ENCODE assay signal across 18 cellular contexts in the genomic region with DNA sequence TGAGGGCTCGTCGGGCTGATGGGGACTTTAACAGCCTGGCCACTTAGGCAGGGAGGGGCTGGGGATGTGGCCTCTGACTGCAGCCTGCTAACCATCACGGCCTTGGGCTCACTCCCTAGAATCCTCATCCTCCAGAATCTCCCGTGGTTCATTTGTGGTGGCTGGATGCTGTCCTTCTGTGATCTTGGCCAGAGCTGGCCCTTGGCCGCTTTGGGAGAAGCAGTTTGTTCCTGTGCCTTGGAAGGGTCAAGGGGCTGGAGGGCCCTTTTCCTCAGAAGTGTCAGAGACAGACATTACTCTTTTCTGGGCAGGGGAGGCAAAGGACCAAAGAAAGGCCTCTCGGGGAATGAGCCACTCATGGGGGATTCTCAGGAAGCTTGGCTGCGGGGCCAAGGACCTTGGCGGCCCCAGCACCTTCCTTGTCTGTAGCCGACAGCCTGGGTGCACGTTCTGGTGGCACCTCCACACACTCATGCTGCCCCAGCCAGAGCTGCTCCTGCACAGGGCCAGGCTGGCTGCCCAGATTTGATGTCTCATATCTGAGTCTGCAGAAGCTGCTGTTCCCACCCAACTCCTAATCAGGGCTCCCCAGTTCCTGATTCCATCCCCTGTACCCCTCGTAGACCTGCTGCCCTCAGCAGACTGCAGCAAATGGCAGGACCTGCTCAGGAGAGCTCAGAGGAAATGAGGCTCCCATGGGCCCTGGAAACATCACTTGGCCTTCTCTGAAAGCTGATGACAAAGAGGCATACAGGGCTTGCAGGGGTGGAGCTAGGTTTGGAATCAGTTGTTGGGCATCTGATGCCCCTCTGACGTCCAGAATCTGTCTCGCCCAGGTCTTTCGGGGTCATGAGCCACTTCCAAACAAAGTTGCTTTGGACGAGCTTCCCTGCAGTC.
DNase-seq lines count a peak whose midpoint lies in the region; ATAC-seq, FAIRE-seq and TF ChIP-seq lines count a peak whose summit lies in the region.
"Had no signal": no experiment of that assay in that cellular context is flagged by ENCODE, and none has a peak within 500 bp of the region (broad histone marks: within the 10 kb centered on the region; RNA-seq: fewer than 3 reads in every experiment).

No MANE protein-coding gene starts in this region.

- peak overlapping the region; percentile 22 for H2BK15ac ChIP-seq in neuronal stem cell (ENCODE audit: low read length)

- H3K14ac ChIP-seq in neuronal stem cell (ENCODE audit: low read length), result peak overlapping the region; percentile 42

- H3K4me2 ChIP-seq in neuronal stem cell (ENCODE audit: insufficient read depth, low read length, poor library complexity, severe bottlenecking), result no peak overlapping the region
- H3K4me2 ChIP-seq: A549 had no signal

- H3K4ac ChIP-seq in neuronal stem cell (ENCODE audit: low read length), result no peak overlapping the region

- H2BK12ac ChIP-seq in neuronal stem cell (ENCODE audit: low read length), result no peak overlapping the region

- H3K4me3 ChIP-seq in bronchial epithelial cell (ENCODE audit: low read depth, low read length) (no peak overlapping the region), neuronal stem cell (ENCODE audit: low read length in 2 of 2) (no peak overlapping the region)
- H3K4me3 ChIP-seq: A549 had no signal

- H3K4me1 ChIP-seq in neuronal stem cell (ENCODE audit: control insufficient read depth in 2 of 2, insufficient read depth in 1 of 2, low read depth in 1 of 2, low read length in 2 of 2), result peaks cover 14 to 27% of the 10 kb centered on the region in 2 donors
- H3K4me1 ChIP-seq: A549 had no signal

- no peak overlapping the region for H2BK5ac ChIP-seq in neuronal stem cell (ENCODE audit: low read length)

- no peaks in the 10 kb centered on the region for H3K27me3 Mint-ChIP-seq in activated T-helper 2 cell treated with anti-CD3 and anti-CD28 coated beads, Interferon-gamma antibody, Interleukin-2, Interleukin-4, amounts not matched to agents 10 μg/mL and 5 μg/mL and 100 μg/mL, durations not matched to agents 14 hours and 24 hours and 36 hours (ENCODE audit: low read depth)
- H3K27me3 Mint-ChIP-seq: CD4-positive, CD25-positive, alpha-beta regulatory T cell had no signal

- H4K91ac ChIP-seq in neuronal stem cell (ENCODE audit: low read depth, low read length, poor library complexity), result no peak overlapping the region

- H2AK5ac ChIP-seq in neuronal stem cell (ENCODE audit: low read depth, low read length), result no peak overlapping the region

- DNase-seq in left ventricle myocardium superior (peak; percentile 26), left cardiac atrium (no peak), bronchial epithelial cell (ENCODE audit: low read depth) (no peak), neuronal stem cell (ENCODE audit: low spot score) (no peak)
- DNase-seq in activated T-helper 2 cell treated with anti-CD3 and anti-CD28 coated beads, Interferon-gamma antibody, Interleukin-2, Interleukin-4, amounts not matched to agents 10 μg/mL and 5 μg/mL and 100 μg/mL, durations not matched to agents 14 hours and 24 hours and 36 hours (ENCODE audit: low spot score), result no peak
- DNase-seq: Calu3; CD4-positive, CD25-positive, alpha-beta regulatory T cell; DMS79; GOT3; KBM-7; NCI-H1092; SHP77 had no signal

- no peaks in the 10 kb centered on the region for H3K9me3 Mint-ChIP-seq in activated T-helper 2 cell treated with anti-CD3 and anti-CD28 coated beads, Interferon-gamma antibody, Interleukin-2, Interleukin-4, amounts not matched to agents 10 μg/mL and 5 μg/mL and 100 μg/mL, durations not matched to agents 14 hours and 24 hours and 36 hours

- H3K79me1 ChIP-seq in neuronal stem cell (ENCODE audit: low read depth, low read length), result no peaks in the 10 kb centered on the region

- H3K9ac ChIP-seq in neuronal stem cell (ENCODE audit: low read depth, low read length, poor library complexity), result peak overlapping the region; percentile 47

- H3K27me3 ChIP-seq in bronchial epithelial cell (ENCODE audit: control insufficient read depth, insufficient read depth, low read length) (no peaks in the 10 kb centered on the region), neuronal stem cell (ENCODE audit: control insufficient read depth in 3 of 3, insufficient read depth in 3 of 3, low read depth in 1 of 3, low read length in 3 of 3) (no peaks in the 10 kb centered on the region)

- FAIRE-seq in bronchial epithelial cell (lab: Jason Lieb, UNC), result peak; percentile 7
- FAIRE-seq: A549, G401.6, GM12891, GM19239 had no signal

- no peak overlapping the region for H2AFZ ChIP-seq in neuronal stem cell (ENCODE audit: low read length)

- no peaks in the 10 kb centered on the region for H3K4me1 Mint-ChIP-seq in activated T-helper 2 cell treated with anti-CD3 and anti-CD28 coated beads, Interferon-gamma antibody, Interleukin-2, Interleukin-4, amounts not matched to agents 10 μg/mL and 5 μg/mL and 100 μg/mL, durations not matched to agents 14 hours and 24 hours and 36 hours (ENCODE audit: low read depth)
- H3K4me1 Mint-ChIP-seq: CD4-positive, CD25-positive, alpha-beta regulatory T cell had no signal

- H3K18ac ChIP-seq in neuronal stem cell (ENCODE audit: low read length), result peak overlapping the region; percentile 20

- intact Hi-C loops in left ventricle myocardium superior (cut with micrococcal nuclease), result no loop called here
- intact Hi-C loops in left cardiac atrium (cut with DNase I), result no loop called here
- intact Hi-C loops in activated T-helper 2 cell treated with anti-CD3 and anti-CD28 coated beads, Interferon-gamma antibody, Interleukin-2, Interleukin-4, amounts not matched to agents 10 μg/mL and 5 μg/mL and 100 μg/mL, durations not matched to agents 14 hours and 24 hours and 36 hours (cut with micrococcal nuclease), result no loop called here

- no peak for TF ChIP-seq CTCF in bronchial epithelial cell (IDR thresholded peaks at IDR 0.05; ENCODE audit: insufficient read depth, low read length, severe bottlenecking)

- H3K4me3 Mint-ChIP-seq in activated T-helper 2 cell treated with anti-CD3 and anti-CD28 coated beads, Interferon-gamma antibody, Interleukin-2, Interleukin-4, amounts not matched to agents 10 μg/mL and 5 μg/mL and 100 μg/mL, durations not matched to agents 14 hours and 24 hours and 36 hours (ENCODE audit: low read depth), result no peak overlapping the region
- H3K4me3 Mint-ChIP-seq: CD4-positive, CD25-positive, alpha-beta regulatory T cell had no signal

- no peak for ATAC-seq in left ventricle myocardium superior
- no peak for ATAC-seq in left cardiac atrium
- no peak for ATAC-seq in GM18870 (IDR thresholded peaks at IDR 0.05; ENCODE audit: unreplicated experiment)
- ATAC-seq in GM18909 (IDR thresholded peaks at IDR 0.05; ENCODE audit: poor library complexity, unreplicated experiment), result no peak
- ATAC-seq: A549 had no signal

- H3K27ac ChIP-seq in neuronal stem cell (replicated peaks; ENCODE audit: low read length), result no peak overlapping the region
- H3K27ac ChIP-seq: A549 had no signal

- H3K23ac ChIP-seq in neuronal stem cell (ENCODE audit: low read depth, low read length, poor library complexity), result peak overlapping the region; percentile 52

- WGBS in neuronal stem cell (ENCODE audit: extremely low coverage in 2 of 2, insufficient read length in 2 of 2, insufficient replicate concordance in 1 of 2), 2 donors, result no CpG with 5 or more reads among the region's 15 CpGs

- H4K8ac ChIP-seq in neuronal stem cell (ENCODE audit: low read depth, low read length), result no peak overlapping the region

- peak overlapping the region; percentile 52 for H2BK120ac ChIP-seq in neuronal stem cell (ENCODE audit: low read depth, low read length)

- H3K36me3 Mint-ChIP-seq in activated T-helper 2 cell treated with anti-CD3 and anti-CD28 coated beads, Interferon-gamma antibody, Interleukin-2, Interleukin-4, amounts not matched to agents 10 μg/mL and 5 μg/mL and 100 μg/mL, durations not matched to agents 14 hours and 24 hours and 36 hours (ENCODE audit: low read depth), result no peaks in the 10 kb centered on the region
- H3K36me3 Mint-ChIP-seq: CD4-positive, CD25-positive, alpha-beta regulatory T cell had no signal

- H3K9me3 ChIP-seq in neuronal stem cell (replicated peaks in 1 of 2; ENCODE audit: control insufficient read depth in 2 of 2, insufficient read depth in 1 of 2, low read depth in 1 of 2, low read length in 2 of 2), result no peaks in the 10 kb centered on the region
- H3K9me3 ChIP-seq: A549 had no signal

- H3K27ac Mint-ChIP-seq in activated T-helper 2 cell treated with anti-CD3 and anti-CD28 coated beads, Interferon-gamma antibody, Interleukin-2, Interleukin-4, amounts not matched to agents 10 μg/mL and 5 μg/mL and 100 μg/mL, durations not matched to agents 14 hours and 24 hours and 36 hours, result no peak overlapping the region

- H3K36me3 ChIP-seq in bronchial epithelial cell (ENCODE audit: control insufficient read depth, insufficient read depth, low read length) (no peaks in the 10 kb centered on the region), neuronal stem cell (replicated peaks in 1 of 2; ENCODE audit: control insufficient read depth in 2 of 2, insufficient read depth in 2 of 2, low read length in 2 of 2) (no peaks in the 10 kb centered on the region)
